Comparison of ENCODE assay signal across 1 cellular context in the genomic region with DNA sequence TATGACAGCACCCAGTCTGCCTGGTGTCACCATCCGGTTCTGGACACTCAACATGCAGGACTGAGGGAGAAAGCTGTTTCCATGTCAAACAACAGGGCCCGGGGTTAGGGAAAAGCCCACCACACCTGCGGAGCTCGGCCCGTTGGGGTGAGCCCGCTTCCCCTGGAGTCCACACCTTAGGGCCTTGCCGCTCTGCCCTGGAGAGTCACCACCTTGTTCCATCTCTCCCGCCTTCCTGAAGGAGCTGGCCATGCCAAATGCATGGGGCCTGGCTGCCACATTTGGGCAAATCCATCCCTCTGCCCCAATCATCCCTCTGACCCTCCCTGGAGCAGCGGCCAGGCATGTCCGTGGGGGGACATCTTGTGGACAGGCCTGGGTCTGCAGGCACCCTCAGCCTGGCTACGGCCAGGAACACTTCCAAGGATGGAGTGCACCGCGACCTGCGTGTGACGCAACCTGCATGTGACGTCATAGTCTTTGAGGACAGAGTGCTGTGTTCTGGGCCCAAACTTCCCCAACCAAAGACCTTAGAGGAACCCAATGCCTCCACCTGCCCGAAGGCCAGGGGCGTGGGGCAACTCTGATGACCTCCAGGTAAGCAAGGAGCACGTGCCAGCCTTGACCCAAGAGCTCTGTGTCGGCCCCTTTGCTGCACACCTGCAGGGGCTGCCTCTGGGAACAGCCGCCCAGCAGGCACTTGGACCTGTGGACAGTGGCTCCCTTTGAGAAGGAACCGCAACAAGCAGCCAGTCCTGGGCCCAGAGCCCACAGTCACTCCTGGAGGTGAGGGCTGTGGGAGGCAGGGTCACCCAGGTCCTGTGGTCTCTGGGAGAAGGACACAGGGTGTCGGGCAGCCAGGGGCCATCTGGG.
TF ChIP-seq lines count a peak whose summit lies in the region.

No MANE protein-coding gene starts in this region.

TF ChIP-seq in A549, 52 proteins besides CTCF, POLR2A, EP300 and RAD21 (continued from another document):
- TF ChIP-seq, protein P1, sequence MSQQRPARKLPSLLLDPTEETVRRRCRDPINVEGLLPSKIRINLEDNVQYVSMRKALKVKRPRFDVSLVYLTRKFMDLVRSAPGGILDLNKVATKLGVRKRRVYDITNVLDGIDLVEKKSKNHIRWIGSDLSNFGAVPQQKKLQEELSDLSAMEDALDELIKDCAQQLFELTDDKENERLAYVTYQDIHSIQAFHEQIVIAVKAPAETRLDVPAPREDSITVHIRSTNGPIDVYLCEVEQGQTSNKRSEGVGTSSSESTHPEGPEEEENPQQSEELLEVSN (IDR thresholded peaks at IDR 0.05; ENCODE audit: borderline replicate concordance, low read depth), result no peak
- TF ChIP-seq BHLHE40 (IDR thresholded peaks at IDR 0.05; ENCODE audit: low read depth, low read length), result no peak
